In the genomic region with DNA sequence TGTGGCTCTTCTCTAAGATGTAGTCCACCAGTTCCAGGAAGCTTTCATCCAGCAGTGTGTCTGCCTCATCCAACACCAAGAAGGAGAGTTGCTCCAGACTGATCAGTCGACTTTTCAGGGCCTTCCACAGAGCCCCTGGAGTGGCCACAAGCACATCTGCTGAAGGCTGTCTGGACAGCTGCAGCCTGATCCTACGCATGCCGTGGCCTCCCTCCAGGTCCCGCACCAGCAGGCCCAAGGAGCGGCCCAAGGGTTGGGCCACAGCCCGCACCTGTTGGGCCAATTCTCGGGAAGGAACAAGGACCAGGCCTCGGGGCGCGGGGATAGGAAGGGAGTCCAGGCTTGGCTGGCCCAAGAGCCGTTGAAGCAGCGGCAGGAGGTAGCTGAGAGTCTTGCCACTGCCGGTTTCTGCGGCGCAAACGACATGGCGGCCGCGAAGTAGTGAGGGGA, we compare ENCODE assay signal across 9 cellular contexts. TPM values are rescaled to one million over a fixed set of nuclear protein-coding genes. Genes with fewer than 3 reads are reported as not detected.
DNase-seq lines count a peak whose midpoint lies in the region; ATAC-seq and TF ChIP-seq lines count a peak whose summit lies in the region.
"Had no signal": no experiment of that assay in that cellular context is flagged by ENCODE, and none has a peak within 500 bp of the region (broad histone marks: within the 10 kb centered on the region; RNA-seq: fewer than 3 reads in every experiment).

No MANE protein-coding gene starts in this region.

- H3K27ac Mint-ChIP-seq in activated naive CD4-positive, alpha-beta T cell treated with anti-CD3 and anti-CD28 coated beads, Interleukin-2, amount 50 U/mL, for 72 hours: peak overlapping the region; percentile 91 to 96

- H3K27me3 ChIP-seq in iPS-20b (ENCODE audit: insufficient read depth, low read length): no peaks in the 10 kb centered on the region
- no peaks in the 10 kb centered on the region for H3K27me3 ChIP-seq in stomach

- ATAC-seq in HG02973 (IDR thresholded peaks at IDR 0.05; ENCODE audit: unreplicated experiment) (peak; percentile 8), GM18520 (IDR thresholded peaks at IDR 0.05; ENCODE audit: unreplicated experiment) (no peak)
- ATAC-seq in activated naive CD4-positive, alpha-beta T cell treated with anti-CD3 and anti-CD28 coated beads, Interleukin-2, amount 50 U/mL, for 72 hours: peak in 1 of 2 donors; percentile 12

- H3K27ac ChIP-seq in C4-2B: peak overlapping the region; percentile 94
- peak overlapping the region; percentile 26 for H3K27ac ChIP-seq in iPS-20b (ENCODE audit: low read length)
- H3K27ac ChIP-seq in stomach: peak overlapping the region; percentile 72 to 90 (median 87)

- no peak for TF ChIP-seq POLR2A in stomach (IDR thresholded peaks at IDR 0.05)

- TF ChIP-seq CTCF in C4-2B (conservative IDR thresholded peaks at IDR 0.05) (no peak), stomach (IDR thresholded peaks at IDR 0.05) (no peak)

- intact Hi-C loops in stomach (cut with DNase I; ENCODE audit: low total_unique reads): no loop called here

- H3K9ac ChIP-seq in iPS-20b (ENCODE audit: low read depth, low read length): peak overlapping the region; percentile 90

- H3K9me3 Mint-ChIP-seq in activated naive CD4-positive, alpha-beta T cell treated with anti-CD3 and anti-CD28 coated beads, Interleukin-2, amount 50 U/mL, for 72 hours: no peaks in the 10 kb centered on the region

- no peak for TF ChIP-seq EP300 in stomach (IDR thresholded peaks at IDR 0.05)

- H3K4me3 ChIP-seq in iPS-20b (ENCODE audit: low read length) (peak overlapping the region; percentile 89), stomach (peak overlapping the region; percentile 78 to 99 (median 90))

- H3K4me1 ChIP-seq in iPS-20b (ENCODE audit: insufficient read depth, low read length) (peaks cover 5% of the 10 kb centered on the region; the same call in 1 of the 2 replicates), stomach (peaks cover 19 to 34% (median 30%) of the 10 kb centered on the region in 4 donors)

- WGBS in stomach, 5 donors: 1 to 11% (median 6%) methylated on average over 17 to 19 of the region's 19 CpGs; no CpG with 5 or more reads in 1 of the 5 donors

- H3K9me3 ChIP-seq in iPS-20b (ENCODE audit: insufficient read depth, low read depth, low read length) (no peaks in the 10 kb centered on the region), stomach (no peaks in the 10 kb centered on the region)

- peaks cover 31% of the 10 kb centered on the region for H3K36me3 ChIP-seq in iPS-20b (ENCODE audit: insufficient read depth, low read depth, low read length)
- peaks cover 0 to 22% (median 15%) of the 10 kb centered on the region in 4 donors for H3K36me3 ChIP-seq in stomach

- DNase-seq in activated naive CD4-positive, alpha-beta T cell treated with anti-CD3 and anti-CD28 coated beads, Interleukin-2, amount 50 U/mL, for 72 hours (ENCODE audit: low spot score in 2 of 2): peak in 1 of 2 donors; percentile 21
- DNase-seq in stomach (no peak), NCI-H2029 treated with DMSO at 0.1 percent for 48 hours (lab: John Stamatoyannopoulos, UW) (no peak)
- no peak for DNase-seq in effector CD8-positive, alpha-beta T cell (lab: John Stamatoyannopoulos, UW)

- H3K36me3 Mint-ChIP-seq in activated naive CD4-positive, alpha-beta T cell treated with anti-CD3 and anti-CD28 coated beads, Interleukin-2, amount 50 U/mL, for 72 hours: peaks cover 17 to 26% of the 10 kb centered on the region in 2 donors

RNA-seq across cellular contexts. Expression of gene DDX28, which starts 0.7 kb away (rescaled TPM):
- 10 to 100 TPM in 1 of 2 donors, 1 to 10 TPM in 1; 7.7 to 15.6 TPM for total RNA-seq in activated naive CD4-positive, alpha-beta T cell treated with anti-CD3 and anti-CD28 coated beads, Interleukin-2, amount 50 U/mL, for 72 hours
- 1 to 10 TPM in 3 of 5 donors, not detected in 2; 4.6 to 8.9 (median 7.3) TPM for total RNA-seq in stomach
- polyA plus RNA-seq in stomach: 1 to 10 TPM; 6.3 to 9.7 (median 7.3) TPM

RNA-seq across cellular contexts. Expression of gene DUS2, which starts 0.8 kb away (rescaled TPM):
- total RNA-seq in activated naive CD4-positive, alpha-beta T cell treated with anti-CD3 and anti-CD28 coated beads, Interleukin-2, amount 50 U/mL, for 72 hours: 10 to 100 TPM; 21.2 to 35.5 TPM
- 10 to 100 TPM in 4 of 5 donors, under 1 TPM in 1; 0.45 to 27.5 (median 15.2) TPM for total RNA-seq in stomach
- 1 to 10 TPM; 4.3 to 9.5 (median 5.0) TPM for polyA plus RNA-seq in stomach

RNA-seq across cellular contexts. Expression of gene DPEP2NB, which starts 6.6 kb away (rescaled TPM):
- total RNA-seq in activated naive CD4-positive, alpha-beta T cell treated with anti-CD3 and anti-CD28 coated beads, Interleukin-2, amount 50 U/mL, for 72 hours: not detected
- not detected for total RNA-seq in stomach
- polyA plus RNA-seq in stomach: not detected
- total RNA-seq: left cardiac atrium had no signal

RNA-seq across cellular contexts. Expression of gene DPEP2, which starts 23.0 kb away (rescaled TPM):
- 1 to 10 TPM; 2.5 to 6.3 TPM for total RNA-seq in activated naive CD4-positive, alpha-beta T cell treated with anti-CD3 and anti-CD28 coated beads, Interleukin-2, amount 50 U/mL, for 72 hours
- total RNA-seq in stomach: 1 to 10 TPM in 3 of 5 donors, not detected in 2; 2.4 to 5.2 (median 3.1) TPM
- polyA plus RNA-seq in stomach: under 1 TPM; 0.61 to 0.95 (median 0.75) TPM

RNA-seq across cellular contexts. Expression of gene DPEP3, which starts 42.0 kb away (rescaled TPM):
- under 1 TPM; 0.19 to 0.23 TPM for total RNA-seq in activated naive CD4-positive, alpha-beta T cell treated with anti-CD3 and anti-CD28 coated beads, Interleukin-2, amount 50 U/mL, for 72 hours
- total RNA-seq in stomach: not detected
- not detected for polyA plus RNA-seq in stomach
- total RNA-seq: left cardiac atrium had no signal

Comparison
In these comparisons a context has a peak if more than half of its experiments do, and no peak if none do; other contexts are left out.
1. H3K27ac ChIP-seq: peak in every context shown above with its lines; median percentile 94 in C4-2B; 87 in stomach; 26 in iPS-20b.